Comparison of ENCODE assay signal across 10 cellular contexts in genomic region chrX:47573334-47574095, GRCh38. TPM values are rescaled to one million over a fixed set of nuclear protein-coding genes. Genes with fewer than 3 reads are reported as not detected.
A peak's percentile ranks its signal among the peaks of the same experiment; 100 is the strongest.
DNase-seq lines count a peak whose midpoint lies in the region; ATAC-seq, FAIRE-seq and TF ChIP-seq lines count a peak whose summit lies in the region.
"Had no signal": no experiment of that assay in that cellular context is flagged by ENCODE, and none has a peak within 500 bp of the region (broad histone marks: within the 10 kb centered on the region; RNA-seq: fewer than 3 reads in every experiment).

No MANE protein-coding gene starts in this region.

- TF ChIP-seq POLR2A in breast epithelium (IDR thresholded peaks at IDR 0.05) = no peak

- peak overlapping the region; percentile 58 for H3K4me3 ChIP-seq in HUES48 (ENCODE audit: low read depth, low read length)
- peak overlapping the region; percentile 22 to 59 (median 37) for H3K4me3 ChIP-seq in breast epithelium
- no peak overlapping the region for H3K4me3 ChIP-seq in kidney (ENCODE audit: low read length in 2 of 2)

- H3K27ac ChIP-seq in HUES48 (ENCODE audit: low read depth, low read length) (peak overlapping the region; percentile 89), breast epithelium (peak overlapping the region; percentile 69 to 89), kidney (ENCODE audit: low read depth in 2 of 2, low read length in 2 of 2) (no peak overlapping the region)

- H3K36me3 Mint-ChIP-seq in stimulated activated naive B cell treated with anti-CD40 and anti-IgM and Interleukin-4, amounts not matched to agents 10 μg/mL and 1 μg/mL and 100 μg/mL, for 72 hours = peaks cover 34 to 50% of the 10 kb centered on the region in 2 donors
- H3K36me3 Mint-ChIP-seq in stimulated activated memory B cell treated with anti-CD40 and anti-IgM and Interleukin-4, amounts not matched to agents 10 μg/mL and 1 μg/mL and 100 μg/mL, for 72 hours = peaks cover 46% of the 10 kb centered on the region

- intact Hi-C loops in breast epithelium (cut with DNase I; ENCODE audit: low total_unique reads) = loop anchor here (5.0 to 10.0 kb wide), 2 partner anchors 51 to 1399 kb away; partner anchors contain the start of genes CFP and KCND1
- intact Hi-C loops in kidney (cut with DNase I) = no loop called here

- FAIRE-seq in kidney (lab: Jason Lieb, UNC) = no peak
- FAIRE-seq: TTC549 had no signal

- H3K27me3 Mint-ChIP-seq in stimulated activated naive B cell treated with anti-CD40 and anti-IgM and Interleukin-4, amounts not matched to agents 10 μg/mL and 1 μg/mL and 100 μg/mL, for 72 hours = peaks cover 29 to 45% of the 10 kb centered on the region in 2 donors
- peaks cover 49% of the 10 kb centered on the region for H3K27me3 Mint-ChIP-seq in stimulated activated memory B cell treated with anti-CD40 and anti-IgM and Interleukin-4, amounts not matched to agents 10 μg/mL and 1 μg/mL and 100 μg/mL, for 72 hours

- H3K4me1 ChIP-seq in HUES48 (ENCODE audit: control insufficient read depth, insufficient read depth, low read length) (peaks cover 10% of the 10 kb centered on the region), breast epithelium (no peaks in the 10 kb centered on the region), kidney (ENCODE audit: control insufficient read depth in 1 of 2, insufficient read depth in 1 of 2, low read depth in 1 of 2, low read length in 2 of 2) (no peaks in the 10 kb centered on the region)

- peak overlapping the region; percentile 26 for H3K27ac Mint-ChIP-seq in stimulated activated naive B cell treated with anti-CD40 and anti-IgM and Interleukin-4, amounts not matched to agents 10 μg/mL and 1 μg/mL and 100 μg/mL, for 72 hours
- H3K27ac Mint-ChIP-seq in stimulated activated memory B cell treated with anti-CD40 and anti-IgM and Interleukin-4, amounts not matched to agents 10 μg/mL and 1 μg/mL and 100 μg/mL, for 72 hours = no peak overlapping the region

- H3K27me3 ChIP-seq in HUES48 (ENCODE audit: control insufficient read depth, insufficient read depth, low read length) (no peaks in the 10 kb centered on the region), breast epithelium (peaks cover 0 to 60% of the 10 kb centered on the region in 2 donors)

- peaks cover 31% of the 10 kb centered on the region for H3K9me3 ChIP-seq in HUES48 (ENCODE audit: control insufficient read depth, insufficient read depth, low read length)
- H3K9me3 ChIP-seq in breast epithelium = no peaks in the 10 kb centered on the region
- no peaks in the 10 kb centered on the region for H3K9me3 ChIP-seq in kidney (ENCODE audit: control insufficient read depth in 1 of 2, low read length in 2 of 2)

- H3K9ac ChIP-seq in HUES48 (ENCODE audit: low read depth, low read length) = peak overlapping the region; percentile 64; the same call in 1 of the 2 replicates
- H3K9ac ChIP-seq in kidney (ENCODE audit: low read length in 2 of 2) = no peak overlapping the region

- peak overlapping the region in 1 of 2 donors; percentile 2 for H3K4me3 Mint-ChIP-seq in stimulated activated naive B cell treated with anti-CD40 and anti-IgM and Interleukin-4, amounts not matched to agents 10 μg/mL and 1 μg/mL and 100 μg/mL, for 72 hours
- no peak overlapping the region for H3K4me3 Mint-ChIP-seq in stimulated activated memory B cell treated with anti-CD40 and anti-IgM and Interleukin-4, amounts not matched to agents 10 μg/mL and 1 μg/mL and 100 μg/mL, for 72 hours

- TF ChIP-seq CTCF in breast epithelium (IDR thresholded peaks at IDR 0.05) = no peak
- TF ChIP-seq CTCF in kidney (IDR thresholded peaks at IDR 0.05; ENCODE audit: borderline replicate concordance, extremely low read depth, insufficient read depth) = no peak

- DNase-seq in breast epithelium (ENCODE audit: low spot score in 2 of 2) (no peak), kidney (peak; percentile 77), medulla oblongata (ENCODE audit: extremely low spot score) (no peak), GDM1 (lab: John Stamatoyannopoulos, UW) (no peak), occipital lobe (lab: John Stamatoyannopoulos, UW) (no peak)
- no peak for DNase-seq in stimulated activated naive B cell treated with anti-CD40 and anti-IgM and Interleukin-4, amounts not matched to agents 10 μg/mL and 1 μg/mL and 100 μg/mL, for 72 hours
- DNase-seq: KG1 had no signal

- ATAC-seq in stimulated activated naive B cell treated with anti-CD40 and anti-IgM and Interleukin-4, amounts not matched to agents 10 μg/mL and 1 μg/mL and 100 μg/mL, for 72 hours (replicated peaks) = peak; percentile 7 to 22
- no peak for ATAC-seq in stimulated activated memory B cell treated with anti-CD40 and anti-IgM and Interleukin-4, amounts not matched to agents 10 μg/mL and 1 μg/mL and 100 μg/mL, for 72 hours

- no peaks in the 10 kb centered on the region for H3K9me3 Mint-ChIP-seq in stimulated activated naive B cell treated with anti-CD40 and anti-IgM and Interleukin-4, amounts not matched to agents 10 μg/mL and 1 μg/mL and 100 μg/mL, for 72 hours
- no peaks in the 10 kb centered on the region for H3K9me3 Mint-ChIP-seq in stimulated activated memory B cell treated with anti-CD40 and anti-IgM and Interleukin-4, amounts not matched to agents 10 μg/mL and 1 μg/mL and 100 μg/mL, for 72 hours

- H3K4me1 Mint-ChIP-seq in stimulated activated naive B cell treated with anti-CD40 and anti-IgM and Interleukin-4, amounts not matched to agents 10 μg/mL and 1 μg/mL and 100 μg/mL, for 72 hours = peaks cover 7 to 22% of the 10 kb centered on the region in 2 donors
- H3K4me1 Mint-ChIP-seq in stimulated activated memory B cell treated with anti-CD40 and anti-IgM and Interleukin-4, amounts not matched to agents 10 μg/mL and 1 μg/mL and 100 μg/mL, for 72 hours = peaks cover 28% of the 10 kb centered on the region

- H3K36me3 ChIP-seq in HUES48 (ENCODE audit: control insufficient read depth, insufficient read depth, low read length) = peaks cover 31% of the 10 kb centered on the region
- H3K36me3 ChIP-seq in breast epithelium = peaks cover 5% of the 10 kb centered on the region
- peaks cover 3 to 9% of the 10 kb centered on the region in 2 donors for H3K36me3 ChIP-seq in kidney (ENCODE audit: control insufficient read depth in 1 of 2, insufficient read depth in 2 of 2, low read length in 2 of 2)

RNA-seq across cellular contexts. Expression of gene TIMP1, which starts 8.7 kb away (rescaled TPM):
- total RNA-seq in breast epithelium (100 to 1,000 TPM in 2 of 3 donors, 10 to 100 TPM in 1; 85.9 to 225 (median 180) TPM), kidney (551 TPM), occipital lobe (3.9 TPM)
- 382 TPM for polyA plus RNA-seq in kidney (ENCODE audit: insufficient read depth, low read depth, low replicate concordance)

RNA-seq across cellular contexts. Expression of gene ARAF, which starts 12.5 kb away (rescaled TPM):
- 10 to 100 TPM; 27.9 to 37.6 (median 30.6) TPM for total RNA-seq in breast epithelium
- total RNA-seq in kidney = 79.4 TPM
- 105 TPM for polyA plus RNA-seq in kidney (ENCODE audit: insufficient read depth, low read depth, low replicate concordance)
- 7.3 TPM for total RNA-seq in occipital lobe

RNA-seq across cellular contexts. Expression of gene SYN1, which starts 46.1 kb away (rescaled TPM):
- total RNA-seq in breast epithelium = not detected
- total RNA-seq in kidney = 0.85 TPM
- polyA plus RNA-seq in kidney (ENCODE audit: insufficient read depth, low read depth, low replicate concordance) = 0.88 TPM
- total RNA-seq in occipital lobe = 17.5 TPM

RNA-seq across cellular contexts. Expression of gene CFP, which starts 56.2 kb away (rescaled TPM):
- 10 to 100 TPM in 1 of 3 donors, 1 to 10 TPM in 2; 2.6 to 17.4 (median 3.3) TPM for total RNA-seq in breast epithelium
- total RNA-seq in kidney = 8.3 TPM
- polyA plus RNA-seq in kidney (ENCODE audit: insufficient read depth, low read depth, low replicate concordance) = 2.1 TPM
- 0.62 TPM for total RNA-seq in occipital lobe

Comparison
In these comparisons a context has a peak if more than half of its experiments do, and no peak if none do; other contexts are left out.
1. H3K27ac ChIP-seq: peak in HUES48 (single experiment) and breast epithelium (2 of 2); none in kidney (0 of 2).
2. H3K4me3 ChIP-seq: peak in HUES48 (single experiment) and breast epithelium (3 of 3); none in kidney (0 of 2).
3. RNA of gene TIMP1, which starts 8.7 kb away (total RNA-seq): 551 TPM in kidney (single experiment) and 85.9 to 225 TPM in breast epithelium; 3.9 TPM in occipital lobe (single experiment); every median in the first group is over 10 times any median in the second.